ENCODE assay signal across 8 cellular contexts in the genomic region with DNA sequence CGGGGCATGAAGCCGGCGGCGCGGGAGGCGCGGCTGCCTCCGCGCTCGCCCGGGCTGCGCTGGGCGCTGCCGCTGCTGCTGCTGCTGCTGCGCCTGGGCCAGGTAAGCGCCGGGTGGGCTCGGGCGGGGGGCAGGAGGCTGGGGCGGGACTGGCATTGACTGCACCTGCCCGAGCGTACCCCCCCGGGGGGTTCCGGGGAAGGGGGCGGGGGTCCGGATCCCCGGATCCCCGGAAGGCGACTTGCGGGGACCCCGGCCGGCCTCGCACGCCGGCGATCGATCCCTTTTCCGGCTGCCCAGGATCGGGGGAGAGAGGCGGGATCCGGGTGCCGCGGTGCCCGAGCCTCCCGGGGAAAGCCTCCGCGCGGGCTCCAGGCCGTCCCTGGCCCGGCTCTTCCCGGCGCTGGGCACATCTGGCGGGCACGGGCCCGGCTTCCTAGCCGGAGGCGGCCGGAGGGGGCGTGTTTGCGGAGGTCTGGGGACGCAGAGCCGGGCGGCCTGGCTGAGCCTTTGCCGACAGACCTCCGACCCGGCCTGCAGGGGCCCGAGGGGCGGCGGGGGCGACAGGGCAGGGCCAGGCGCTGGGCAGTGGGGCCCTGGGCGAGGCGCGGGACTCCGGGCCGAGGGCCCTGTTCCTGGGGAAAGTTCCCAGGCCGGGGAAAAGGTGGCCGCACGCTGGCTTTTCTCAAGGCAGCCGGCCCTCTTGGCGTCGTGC. TPM values are rescaled to one million over a fixed set of nuclear protein-coding genes. Genes with fewer than 3 reads are reported as not detected.
DNase-seq lines count a peak whose midpoint lies in the region; ATAC-seq, FAIRE-seq and TF ChIP-seq lines count a peak whose summit lies in the region.

No MANE protein-coding gene starts in this region.

- intact Hi-C loops in A673 (cut with micrococcal nuclease; ENCODE audit: unreplicated experiment) = no loop called here
- intact Hi-C loops in PC-3 (cut with micrococcal nuclease) = loop anchor here (1.0 to 10.0 kb wide), 3 partner anchors 34 to 126 kb away; no protein-coding TSS in a partner anchor
- intact Hi-C loops in kidney (cut with DNase I) = no loop called here

- no peaks in the 10 kb centered on the region for H4K20me1 ChIP-seq in PC-3 (ENCODE audit: low read length)

- no peaks in the 10 kb centered on the region for H3K27me3 ChIP-seq in A673 (replicated peaks; ENCODE audit: insufficient read depth, low read depth, low read length, poor library complexity)
- H3K27me3 ChIP-seq in PC-3 (ENCODE audit: low read length) = no peaks in the 10 kb centered on the region

- TF ChIP-seq CTCF in A673 (conservative IDR thresholded peaks at IDR 0.05; ENCODE audit: low read depth, low read length) (peak; percentile 20; the same call in 1 of the 2 replicates), GM12875 (IDR thresholded peaks at IDR 0.05; ENCODE audit: borderline replicate concordance, insufficient read depth, low read depth, low read length) (peak; percentile 40; the same call in 1 of the 2 replicates), PC-3 (conservative IDR thresholded peaks at IDR 0.05; ENCODE audit: low read depth, low read length) (no peak), kidney (IDR thresholded peaks at IDR 0.05; ENCODE audit: borderline replicate concordance, extremely low read depth, insufficient read depth) (no peak)

- H3K9me2 ChIP-seq in PC-3 (replicated peaks; ENCODE audit: low read length) = no peaks in the 10 kb centered on the region

- no peak for FAIRE-seq in kidney (lab: Jason Lieb, UNC)

- ATAC-seq in HG02943 (IDR thresholded peaks at IDR 0.05; ENCODE audit: low read depth, unreplicated experiment) (peak; percentile 49), PC-3 (peak; percentile 43)

- H3K79me2 ChIP-seq in PC-3 (ENCODE audit: low read length) = peaks cover 49% of the 10 kb centered on the region

- H3K27ac ChIP-seq in A673 (ENCODE audit: low read depth, low read length, poor library complexity, severe bottlenecking) = peak overlapping the region; percentile 54
- no peak overlapping the region for H3K27ac ChIP-seq in PC-3 (ENCODE audit: low read length)
- H3K27ac ChIP-seq in kidney (ENCODE audit: low read depth in 2 of 2, low read length in 2 of 2) = peak overlapping the region; percentile 60 to 63

- H3F3A ChIP-seq in PC-3 (ENCODE audit: low read length, unreplicated experiment) = no peaks in the 10 kb centered on the region

- peak overlapping the region; percentile 46; the same call in 1 of the 2 replicates for H2AFZ ChIP-seq in PC-3 (ENCODE audit: low read length)

- H3K9me3 ChIP-seq in A673 (ENCODE audit: low read depth, low read length, poor library complexity, severe bottlenecking) (no peaks in the 10 kb centered on the region), PC-3 (ENCODE audit: low read length) (no peaks in the 10 kb centered on the region), kidney (ENCODE audit: control insufficient read depth in 1 of 2, low read length in 2 of 2) (no peaks in the 10 kb centered on the region)

- POLR2A ChIA-PET in A673 (lab: Charles Lee; ENCODE audit: low non-redundant PET) (no interaction called here), PC-3 (lab: Charles Lee; ENCODE audit: unreplicated experiment) (no interaction called here)

- BruUV-seq in A673 (replicated peaks; lab: Mats Ljungman, UMichigan) (no TSS peak), PC-3 (replicated peaks; lab: Mats Ljungman, UMichigan) (no TSS peak)

- peak overlapping the region; percentile 94 for H3K4me2 ChIP-seq in PC-3 (ENCODE audit: low read length)

- H3K4me3 ChIP-seq in A673 (ENCODE audit: low read depth, low read length, poor library complexity, severe bottlenecking) (peak overlapping the region; percentile 71), GM12875 (ENCODE audit: low read depth, low read length) (peak overlapping the region; percentile 90), PC-3 (ENCODE audit: low read length) (peak overlapping the region; percentile 86), kidney (ENCODE audit: low read length in 2 of 2) (peak overlapping the region; percentile 67 to 68)

- H3K9ac ChIP-seq in PC-3 (ENCODE audit: low read length) (peak overlapping the region; percentile 85), kidney (ENCODE audit: low read length in 2 of 2) (peak overlapping the region; percentile 41 to 55)

- in situ Hi-C loops in T47D (cut with HindIII; ENCODE audit: low pct_unique_long_range_greater_than_20kb, low sequenced_read_pairs) = no loop called here

- no peaks in the 10 kb centered on the region for H3K36me3 ChIP-seq in A673 (ENCODE audit: insufficient read depth, low read length, poor library complexity, severe bottlenecking)
- H3K36me3 ChIP-seq in PC-3 (ENCODE audit: low read depth, low read length) = no peaks in the 10 kb centered on the region
- no peaks in the 10 kb centered on the region for H3K36me3 ChIP-seq in kidney (ENCODE audit: control insufficient read depth in 1 of 2, insufficient read depth in 2 of 2, low read length in 2 of 2)

- H3K4me1 ChIP-seq in A673 (ENCODE audit: insufficient read depth, low read length, poor library complexity, severe bottlenecking) (peaks cover 7% of the 10 kb centered on the region), PC-3 (ENCODE audit: insufficient read depth, low read length) (peaks cover 29% of the 10 kb centered on the region), kidney (ENCODE audit: control insufficient read depth in 1 of 2, insufficient read depth in 1 of 2, low read depth in 1 of 2, low read length in 2 of 2) (peaks cover 8 to 11% of the 10 kb centered on the region in 2 donors)

- DNase-seq in A673 (ENCODE audit: low spot score) (peak; percentile 72), PC-3 (peak; percentile 39), T47D (ENCODE audit: low read depth in 1 of 2, low spot score in 1 of 2) (peak; percentile 30 to 50), kidney (peak; percentile 84), DMS153 treated with DMSO at 0.1 percent for 48 hours (lab: John Stamatoyannopoulos, UW; ENCODE audit: unreplicated experiment) (no peak)
- peak; percentile 20 for DNase-seq in stimulated activated CD4-positive, alpha-beta T cell treated with anti-CD3 and anti-CD28 coated beads, Interleukin-4, amount 100 ng/mL, for 1 hour

- CTCF ChIA-PET in A673 (lab: Charles Lee) (no interaction called here), PC-3 (lab: Charles Lee) (interaction anchor here (0.6 kb wide), 1 partner anchor 128 kb away, joined by 3 read pairs; no protein-coding TSS in a partner anchor)

RNA-seq across cellular contexts. Expression of gene PTPRJ, which starts 0.7 kb away (rescaled TPM):
- 11.8 and 12.1 TPM in 2 replicates for total RNA-seq in A673 (2021)
- 10.5 and 12.8 TPM in 2 replicates for total RNA-seq in PC-3 (2014; rRNA removed)
- 80.5 TPM for total RNA-seq in kidney
- polyA plus RNA-seq in kidney (ENCODE audit: insufficient read depth, low read depth, low replicate concordance) = 9.2 TPM

Comparison
In these comparisons a context has a peak if more than half of its experiments do, and no peak if none do; other contexts are left out.
1. CTCF ChIP-seq: peak in A673 (single experiment) and GM12875 (single experiment); none in PC-3 (single experiment) and kidney (single experiment).
2. Peak in every context shown above with its lines, with median percentiles within 50 percentile points of each other: H3K4me3 ChIP-seq.